In the genomic region with DNA sequence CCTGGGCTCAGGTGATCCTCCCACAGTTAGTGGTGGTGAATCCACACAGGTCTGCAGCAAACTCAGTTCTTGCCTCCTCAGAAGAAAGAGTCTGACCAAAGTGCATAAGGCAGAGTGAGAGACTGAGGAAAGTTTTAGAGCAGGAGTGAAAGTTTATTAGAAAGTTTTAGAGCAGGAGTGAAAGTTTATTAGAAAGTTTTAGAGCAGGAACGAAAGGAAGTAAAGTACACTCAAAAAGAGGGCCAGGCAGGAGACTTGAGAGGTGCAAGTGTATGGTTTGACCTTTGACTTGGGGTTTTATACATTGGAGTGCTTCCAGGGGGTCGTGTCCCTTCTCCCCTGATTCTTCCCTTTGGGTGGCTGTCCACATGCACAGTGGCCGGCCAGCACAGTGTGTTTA, we compare ENCODE assay signal across 20 cellular contexts.
"Had no signal": no experiment of that assay in that cellular context is flagged by ENCODE, and none has a peak within 500 bp of the region (broad histone marks: within the 10 kb centered on the region; RNA-seq: fewer than 3 reads in every experiment).

No MANE protein-coding gene starts in this region.

- H3K36me3 ChIP-seq: heart right ventricle, left ventricle myocardium inferior, ovary, right atrium auricular region, right lobe of liver, tibial nerve, vagina had no signal

- ATAC-seq: mucosa of descending colon; naive thymus-derived CD4-positive, alpha-beta T cell; natural killer cell treated with Interleukin-12 subunit alpha and Interleukin-12 subunit beta and Interleukin-15 and Interleukin-18, amount 100 ng/mL, for 72 hours; right lobe of liver; stimulated activated effector memory CD8-positive, alpha-beta T cell treated with anti-CD3 and anti-CD28 coated beads, Interleukin-12 subunit alpha, Interleukin-12 subunit beta, amount 100 ng/mL, for 72 hours had no signal

- H3K9me3 Mint-ChIP-seq: natural killer cell treated with Interleukin-12 subunit alpha and Interleukin-12 subunit beta and Interleukin-15 and Interleukin-18, amount 100 ng/mL, for 72 hours; stimulated activated effector memory CD8-positive, alpha-beta T cell treated with anti-CD3 and anti-CD28 coated beads, Interleukin-12 subunit alpha, Interleukin-12 subunit beta, amount 100 ng/mL, for 72 hours; stimulated activated naive CD8-positive, alpha-beta T cell treated with anti-CD3 and anti-CD28 coated beads, Interleukin-15, Interleukin-2, amounts not matched to agents 100 ng/mL and 50 ng/mL, for 24 hours; type B pancreatic cell had no signal

- H3K27ac ChIP-seq: heart right ventricle, hepatocyte, left ventricle myocardium inferior, ovary, right atrium auricular region, right lobe of liver, tibial nerve, vagina had no signal

- H3K36me3 Mint-ChIP-seq: naive thymus-derived CD4-positive, alpha-beta T cell; natural killer cell treated with Interleukin-12 subunit alpha and Interleukin-12 subunit beta and Interleukin-15 and Interleukin-18, amount 100 ng/mL, for 72 hours; stimulated activated effector memory CD8-positive, alpha-beta T cell treated with anti-CD3 and anti-CD28 coated beads, Interleukin-12 subunit alpha, Interleukin-12 subunit beta, amount 100 ng/mL, for 72 hours; type B pancreatic cell had no signal

- DNase-seq: heart right ventricle; left ventricle myocardium inferior; midbrain; mucosa of descending colon; naive thymus-derived CD4-positive, alpha-beta T cell; right lobe of liver; stimulated activated CD4-positive, alpha-beta T cell treated with anti-CD3 and anti-CD28 coated beads, Interleukin-4, amount 100 ng/mL, for 24 hours; stimulated activated naive CD4-positive, alpha-beta T cell; substantia nigra had no signal

- H3K27me3 ChIP-seq: hepatocyte, ovary, right atrium auricular region, right lobe of liver, vagina had no signal

- H3K4me3 ChIP-seq: heart right ventricle, hepatocyte, left ventricle myocardium inferior, lung, mucosa of descending colon, ovary, right atrium auricular region, right lobe of liver, tibial nerve, vagina had no signal

- H3K4me3 Mint-ChIP-seq: naive thymus-derived CD4-positive, alpha-beta T cell; natural killer cell treated with Interleukin-12 subunit alpha and Interleukin-12 subunit beta and Interleukin-15 and Interleukin-18, amount 100 ng/mL, for 72 hours; stimulated activated effector memory CD8-positive, alpha-beta T cell treated with anti-CD3 and anti-CD28 coated beads, Interleukin-12 subunit alpha, Interleukin-12 subunit beta, amount 100 ng/mL, for 72 hours; stimulated activated naive CD8-positive, alpha-beta T cell treated with anti-CD3 and anti-CD28 coated beads, Interleukin-15, Interleukin-2, amounts not matched to agents 100 ng/mL and 50 ng/mL, for 24 hours; type B pancreatic cell had no signal

- H3K4me1 Mint-ChIP-seq: naive thymus-derived CD4-positive, alpha-beta T cell had no signal

- H3K9me3 ChIP-seq: mucosa of descending colon, ovary, right atrium auricular region, right lobe of liver, vagina had no signal

- H3K27ac Mint-ChIP-seq: naive thymus-derived CD4-positive, alpha-beta T cell; natural killer cell treated with Interleukin-12 subunit alpha and Interleukin-12 subunit beta and Interleukin-15 and Interleukin-18, amount 100 ng/mL, for 72 hours; progenitor cell of endocrine pancreas; stimulated activated effector memory CD8-positive, alpha-beta T cell treated with anti-CD3 and anti-CD28 coated beads, Interleukin-12 subunit alpha, Interleukin-12 subunit beta, amount 100 ng/mL, for 72 hours; stimulated activated naive CD8-positive, alpha-beta T cell treated with anti-CD3 and anti-CD28 coated beads, Interleukin-15, Interleukin-2, amounts not matched to agents 100 ng/mL and 50 ng/mL, for 24 hours; type B pancreatic cell had no signal

- H3K4me1 ChIP-seq: right lobe of liver had no signal
